In genomic region chr13:80477641-80478443, GRCh38 we compare ENCODE assay signal across 25 cellular contexts.
DNase-seq lines count a peak whose midpoint lies in the region; ATAC-seq, FAIRE-seq and TF ChIP-seq lines count a peak whose summit lies in the region.
"Had no signal": no experiment of that assay in that cellular context is flagged by ENCODE, and none has a peak within 500 bp of the region (broad histone marks: within the 10 kb centered on the region; RNA-seq: fewer than 3 reads in every experiment).

No MANE protein-coding gene starts in this region.

- H3K9me3 Mint-ChIP-seq in CD8-positive, alpha-beta T cell: peaks cover 2% of the 10 kb centered on the region
- H3K9me3 Mint-ChIP-seq in activated T-helper 1 cell treated with anti-CD3 and anti-CD28 coated beads, Interleukin-12 subunit alpha, Interleukin-12 subunit beta, Interleukin-2, Interleukin-4 antibody, amounts not matched to agents 30 ng/mL and 10 ng/mL and 1 ng/mL, durations not matched to agents 14 hours and 24 hours and 36 hours: no peaks in the 10 kb centered on the region
- H3K9me3 Mint-ChIP-seq: activated naive CD8-positive, alpha-beta T cell treated with anti-CD3 and anti-CD28 coated beads, Interleukin-2, amount 50 U/mL, for 24 hours; H9 had no signal

- no peak for ATAC-seq in CD8-positive, alpha-beta T cell
- ATAC-seq in GM19324 (IDR thresholded peaks at IDR 0.05; ENCODE audit: low FRiP score, unreplicated experiment) (peak; percentile 43), GM12878 (peak; percentile 80), HG02938 (IDR thresholded peaks at IDR 0.05; ENCODE audit: unreplicated experiment) (no peak), HG02852 (IDR thresholded peaks at IDR 0.05; ENCODE audit: unreplicated experiment) (no peak)
- ATAC-seq: activated CD4-positive, alpha-beta T cell treated with anti-CD3 and anti-CD28 coated beads for 36 hours; activated naive CD8-positive, alpha-beta T cell treated with anti-CD3 and anti-CD28 coated beads, Interleukin-2, amount 50 U/mL, for 24 hours; gastroesophageal sphincter; left lobe of liver had no signal

- no TSS peak for BruUV-seq in GM12878 (replicated peaks; lab: Mats Ljungman, UMichigan)

- SMC1A ChIA-PET in GM12878 (lab: Charles Lee; ENCODE audit: uncharacterized antibody, unreplicated experiment): interaction anchor here (0.8 to 11.2 kb wide), 17 partner anchors 11 to 153 kb away, joined by 3 to 209 read pairs (median 5); partner anchors contain the start of gene SPRY2

- H3K36me3 Mint-ChIP-seq in CD8-positive, alpha-beta T cell: no peaks in the 10 kb centered on the region
- no peaks in the 10 kb centered on the region for H3K36me3 Mint-ChIP-seq in activated T-helper 1 cell treated with anti-CD3 and anti-CD28 coated beads, Interleukin-12 subunit alpha, Interleukin-12 subunit beta, Interleukin-2, Interleukin-4 antibody, amounts not matched to agents 30 ng/mL and 10 ng/mL and 1 ng/mL, durations not matched to agents 14 hours and 24 hours and 36 hours (ENCODE audit: low read depth)
- H3K36me3 Mint-ChIP-seq: CD4-positive, CD25-positive, alpha-beta regulatory T cell had no signal

- no peak overlapping the region for H3K27ac ChIP-seq in CD8-positive, alpha-beta T cell (ENCODE audit: low read depth, low read length)
- no peak overlapping the region for H3K27ac ChIP-seq in GM12878 (ENCODE audit: control insufficient read depth, insufficient read depth)
- H3K27ac ChIP-seq in hepatocyte: no peak overlapping the region
- H3K27ac ChIP-seq: brain microvascular endothelial cell, gastroesophageal sphincter, KMS-11, neutrophil had no signal

- H3K9ac ChIP-seq in GM12878 (ENCODE audit: control insufficient read depth, insufficient read depth, low read length): no peak overlapping the region
- H3K9ac ChIP-seq: KMS-11 had no signal

- H3K4me1 ChIP-seq in CD8-positive, alpha-beta T cell (ENCODE audit: insufficient read depth, low read length): no peaks in the 10 kb centered on the region
- H3K4me1 ChIP-seq in GM12878 (ENCODE audit: control insufficient read depth, insufficient read depth, low read length) (no peaks in the 10 kb centered on the region), hepatocyte (ENCODE audit: insufficient read depth) (peaks cover 14% of the 10 kb centered on the region)
- H3K4me1 ChIP-seq: gastroesophageal sphincter had no signal

- POLR2A ChIA-PET in CD8-positive, alpha-beta T cell (lab: Charles Lee): no interaction called here
- POLR2A ChIA-PET in GM12878 (lab: Charles Lee): interaction anchor here (0.7 to 1.5 kb wide), 9 partner anchors 8 to 134 kb away, joined by 3 to 5 read pairs (median 3); no protein-coding TSS in a partner anchor

- in situ Hi-C loops in GM12878 (cut with MboI): no loop called here

- no peak for TF ChIP-seq POLR2A in GM12878 (IDR thresholded peaks at IDR 0.05; ENCODE audit: low read depth, low read length)

- H4K20me1 ChIP-seq in GM12878 (ENCODE audit: control insufficient read depth, insufficient read depth) (no peaks in the 10 kb centered on the region), hepatocyte (ENCODE audit: insufficient read depth, poor library complexity, severe bottlenecking) (no peaks in the 10 kb centered on the region)

- H3K4me1 Mint-ChIP-seq in CD8-positive, alpha-beta T cell (ENCODE audit: low read depth): peaks cover 14% of the 10 kb centered on the region
- no peaks in the 10 kb centered on the region for H3K4me1 Mint-ChIP-seq in activated T-helper 1 cell treated with anti-CD3 and anti-CD28 coated beads, Interleukin-12 subunit alpha, Interleukin-12 subunit beta, Interleukin-2, Interleukin-4 antibody, amounts not matched to agents 30 ng/mL and 10 ng/mL and 1 ng/mL, durations not matched to agents 14 hours and 24 hours and 36 hours (ENCODE audit: low read depth)
- H3K4me1 Mint-ChIP-seq: activated CD4-positive, alpha-beta T cell treated with anti-CD3 and anti-CD28 coated beads for 36 hours; CD4-positive, CD25-positive, alpha-beta regulatory T cell; H9 had no signal

- H3K4me2 ChIP-seq in GM12878 (ENCODE audit: control insufficient read depth, insufficient read depth) (no peak overlapping the region), hepatocyte (no peak overlapping the region)
- H3K4me2 ChIP-seq: KMS-11 had no signal

- H3K9me2 ChIP-seq in hepatocyte (replicated peaks; ENCODE audit: insufficient read depth): no peaks in the 10 kb centered on the region

- peaks cover 2% of the 10 kb centered on the region for H3K27me3 Mint-ChIP-seq in CD8-positive, alpha-beta T cell (ENCODE audit: low read depth)
- no peaks in the 10 kb centered on the region for H3K27me3 Mint-ChIP-seq in activated T-helper 1 cell treated with anti-CD3 and anti-CD28 coated beads, Interleukin-12 subunit alpha, Interleukin-12 subunit beta, Interleukin-2, Interleukin-4 antibody, amounts not matched to agents 30 ng/mL and 10 ng/mL and 1 ng/mL, durations not matched to agents 14 hours and 24 hours and 36 hours (ENCODE audit: insufficient read depth)
- H3K27me3 Mint-ChIP-seq: activated CD4-positive, alpha-beta T cell treated with anti-CD3 and anti-CD28 coated beads for 36 hours; activated naive CD8-positive, alpha-beta T cell treated with anti-CD3 and anti-CD28 coated beads, Interleukin-2, amount 50 U/mL, for 24 hours; CD4-positive, CD25-positive, alpha-beta regulatory T cell had no signal

- no peak for DNase-seq in CD8-positive, alpha-beta T cell
- no peak for DNase-seq in GM12878 (ENCODE audit: low read depth, low spot score)
- peak; percentile 13 for DNase-seq in hepatocyte (ENCODE audit: low spot score)
- no peak for DNase-seq in stimulated activated CD4-positive, alpha-beta T cell treated with anti-CD3 and anti-CD28 coated beads, Interleukin-4, amount 100 ng/mL, for 24 hours
- DNase-seq in activated T-helper 1 cell treated with anti-CD3 and anti-CD28 coated beads, Interleukin-12 subunit alpha, Interleukin-12 subunit beta, Interleukin-2, Interleukin-4 antibody, amounts not matched to agents 30 ng/mL and 10 ng/mL and 1 ng/mL, durations not matched to agents 14 hours and 24 hours and 36 hours (ENCODE audit: low spot score): no peak
- DNase-seq: activated CD4-positive, alpha-beta T cell treated with anti-CD3 and anti-CD28 coated beads for 36 hours; activated CD8-positive, alpha-beta memory T cell treated with anti-CD3 and anti-CD28 coated beads, Interleukin-2, amount 50 U/mL, for 4 hours; activated effector memory CD4-positive, alpha-beta T cell treated with Interleukin-2 at 50 U/mL for 16 hours; activated naive CD8-positive, alpha-beta T cell treated with anti-CD3 and anti-CD28 coated beads, Interleukin-2, amount 50 U/mL, for 24 hours; brain microvascular endothelial cell; CD4-positive, CD25-positive, alpha-beta regulatory T cell; DMS79 treated with DMSO at 0.1 percent for 48 hours; H9; NCI-H1092; NCI-H2029 treated with DMSO at 0.1 percent for 48 hours; NCI-H510A; stimulated activated CD4-positive, alpha-beta T cell treated with anti-CD3 and anti-CD28 coated beads, Interleukin-15, amount 100 ng/mL, for 24 hours; SW 1271 had no signal

- peak overlapping the region; percentile 10 for H3K27ac Mint-ChIP-seq in CD8-positive, alpha-beta T cell
- H3K27ac Mint-ChIP-seq in activated T-helper 1 cell treated with anti-CD3 and anti-CD28 coated beads, Interleukin-12 subunit alpha, Interleukin-12 subunit beta, Interleukin-2, Interleukin-4 antibody, amounts not matched to agents 30 ng/mL and 10 ng/mL and 1 ng/mL, durations not matched to agents 14 hours and 24 hours and 36 hours: no peak overlapping the region
- H3K27ac Mint-ChIP-seq: activated CD4-positive, alpha-beta T cell treated with anti-CD3 and anti-CD28 coated beads for 36 hours; activated naive CD8-positive, alpha-beta T cell treated with anti-CD3 and anti-CD28 coated beads, Interleukin-2, amount 50 U/mL, for 24 hours; CD4-positive, CD25-positive, alpha-beta regulatory T cell had no signal

- RAD21 ChIA-PET in GM12878 (lab: Charles Lee; ENCODE audit: unreplicated experiment): interaction anchor here (0.8 to 3.7 kb wide), 20 partner anchors 13 to 134 kb away, joined by 3 to 33 read pairs (median 5); no protein-coding TSS in a partner anchor

- H3K27me3 ChIP-seq in CD8-positive, alpha-beta T cell (ENCODE audit: insufficient read depth, low read length): no peaks in the 10 kb centered on the region
- H3K27me3 ChIP-seq in GM12878 (replicated peaks in 1 of 2; ENCODE audit: control insufficient read depth in 2 of 2, insufficient read depth in 2 of 2, low read length in 1 of 2): no peaks in the 10 kb centered on the region
- H3K27me3 ChIP-seq in hepatocyte: no peaks in the 10 kb centered on the region
- H3K27me3 ChIP-seq: brain microvascular endothelial cell, gastroesophageal sphincter, neutrophil had no signal

- WGBS in GM12878 (ENCODE audit: insufficient coverage, insufficient replicate concordance, low lambda C conversion rate, missing lambda C conversion rate): 37% methylated on average over 5 of the region's 5 CpGs
- WGBS in hepatocyte (ENCODE audit: low lambda C conversion rate, missing lambda C conversion rate): 53% methylated on average over 5 of the region's 5 CpGs

- CTCF ChIA-PET in CD8-positive, alpha-beta T cell (lab: Charles Lee): no interaction called here
- CTCF ChIA-PET in GM12878 (lab: Yijun Ruan, JAX): interaction anchor here (0.7 to 3.2 kb wide), 7 partner anchors 9 to 540 kb away, joined by 3 to 12 read pairs (median 4); no protein-coding TSS in a partner anchor

- H3K4me3 ChIP-seq in CD8-positive, alpha-beta T cell (ENCODE audit: low read depth, low read length): no peak overlapping the region
- H3K4me3 ChIP-seq in GM12878 (no peak overlapping the region), hepatocyte (no peak overlapping the region)
- H3K4me3 ChIP-seq: gastroesophageal sphincter had no signal

- FAIRE-seq in GM12878 (lab: Jason Lieb, UNC): no peak

- no peak for TF ChIP-seq RAD21 in GM12878 (IDR thresholded peaks at IDR 0.05; ENCODE audit: insufficient read depth, low read depth, low read length)

- TF ChIP-seq EP300 in GM12878 (IDR thresholded peaks at IDR 0.05; ENCODE audit: borderline replicate concordance in 1 of 2, control insufficient read depth in 1 of 2, low read depth in 2 of 2, low read length in 2 of 2): peak; percentile 93 to 96

- no peaks in the 10 kb centered on the region for H3K36me3 ChIP-seq in CD8-positive, alpha-beta T cell (ENCODE audit: insufficient read depth, low read length)
- H3K36me3 ChIP-seq in GM12878 (ENCODE audit: control insufficient read depth in 2 of 2, insufficient read depth in 2 of 2, low read length in 1 of 2) (no peaks in the 10 kb centered on the region), hepatocyte (replicated peaks; ENCODE audit: insufficient read depth, low read depth) (no peaks in the 10 kb centered on the region)
- H3K36me3 ChIP-seq: brain microvascular endothelial cell, gastroesophageal sphincter, neutrophil had no signal

- no peak for TF ChIP-seq CTCF in CD8-positive, alpha-beta T cell (IDR thresholded peaks at IDR 0.05)
- no peak for TF ChIP-seq CTCF in GM12878 (IDR thresholded peaks at IDR 0.05 in 2 of 3, conservative IDR thresholded peaks at IDR 0.05 in 1 of 3; ENCODE audit: control insufficient read depth in 2 of 3, extremely low read depth in 1 of 3, insufficient read depth in 1 of 3, low read depth in 3 of 3, low read length in 3 of 3)
- TF ChIP-seq CTCF in hepatocyte (IDR thresholded peaks at IDR 0.05; ENCODE audit: poor library complexity): no peak

- H2AFZ ChIP-seq in GM12878 (ENCODE audit: control insufficient read depth, low read depth, low read length) (no peak overlapping the region), hepatocyte (no peak overlapping the region)

- H3K9me3 ChIP-seq in CD8-positive, alpha-beta T cell (ENCODE audit: low read length): no peaks in the 10 kb centered on the region
- H3K9me3 ChIP-seq in GM12878 (replicated peaks; ENCODE audit: control insufficient read depth, insufficient read depth, low read length) (no peaks in the 10 kb centered on the region), hepatocyte (ENCODE audit: low read depth) (no peaks in the 10 kb centered on the region)
- H3K9me3 ChIP-seq: gastroesophageal sphincter, neutrophil had no signal

- no peaks in the 10 kb centered on the region for H3K79me2 ChIP-seq in GM12878 (ENCODE audit: control insufficient read depth, insufficient read depth, low read length)
- no peaks in the 10 kb centered on the region for H3K79me2 ChIP-seq in hepatocyte

- intact Hi-C loops in CD8-positive, alpha-beta T cell (cut with DNase I, micrococcal nuclease): no loop called here
- intact Hi-C loops in GM12878 (cut with micrococcal nuclease; ENCODE audit: unreplicated experiment): no loop called here
- intact Hi-C loops in activated T-helper 1 cell treated with anti-CD3 and anti-CD28 coated beads, Interleukin-12 subunit alpha, Interleukin-12 subunit beta, Interleukin-2, Interleukin-4 antibody, amounts not matched to agents 30 ng/mL and 10 ng/mL and 1 ng/mL, durations not matched to agents 14 hours and 24 hours and 36 hours (cut with micrococcal nuclease): no loop called here

- no peak overlapping the region for H3K4me3 Mint-ChIP-seq in CD8-positive, alpha-beta T cell
- no peak overlapping the region for H3K4me3 Mint-ChIP-seq in activated T-helper 1 cell treated with anti-CD3 and anti-CD28 coated beads, Interleukin-12 subunit alpha, Interleukin-12 subunit beta, Interleukin-2, Interleukin-4 antibody, amounts not matched to agents 30 ng/mL and 10 ng/mL and 1 ng/mL, durations not matched to agents 14 hours and 24 hours and 36 hours
- H3K4me3 Mint-ChIP-seq: activated CD4-positive, alpha-beta T cell treated with anti-CD3 and anti-CD28 coated beads for 36 hours; activated naive CD8-positive, alpha-beta T cell treated with anti-CD3 and anti-CD28 coated beads, Interleukin-2, amount 50 U/mL, for 24 hours; CD4-positive, CD25-positive, alpha-beta regulatory T cell; H9 had no signal

Comparison
In these comparisons a context has a peak if more than half of its experiments do, and no peak if none do; other contexts are left out.
1. ATAC-seq: peak in GM19324 (single experiment) and GM12878 (single experiment); none in CD8-positive, alpha-beta T cell (single experiment), HG02938 (single experiment) and HG02852 (single experiment).